1 cellular context compared by ENCODE assay signal in the genomic region with DNA sequence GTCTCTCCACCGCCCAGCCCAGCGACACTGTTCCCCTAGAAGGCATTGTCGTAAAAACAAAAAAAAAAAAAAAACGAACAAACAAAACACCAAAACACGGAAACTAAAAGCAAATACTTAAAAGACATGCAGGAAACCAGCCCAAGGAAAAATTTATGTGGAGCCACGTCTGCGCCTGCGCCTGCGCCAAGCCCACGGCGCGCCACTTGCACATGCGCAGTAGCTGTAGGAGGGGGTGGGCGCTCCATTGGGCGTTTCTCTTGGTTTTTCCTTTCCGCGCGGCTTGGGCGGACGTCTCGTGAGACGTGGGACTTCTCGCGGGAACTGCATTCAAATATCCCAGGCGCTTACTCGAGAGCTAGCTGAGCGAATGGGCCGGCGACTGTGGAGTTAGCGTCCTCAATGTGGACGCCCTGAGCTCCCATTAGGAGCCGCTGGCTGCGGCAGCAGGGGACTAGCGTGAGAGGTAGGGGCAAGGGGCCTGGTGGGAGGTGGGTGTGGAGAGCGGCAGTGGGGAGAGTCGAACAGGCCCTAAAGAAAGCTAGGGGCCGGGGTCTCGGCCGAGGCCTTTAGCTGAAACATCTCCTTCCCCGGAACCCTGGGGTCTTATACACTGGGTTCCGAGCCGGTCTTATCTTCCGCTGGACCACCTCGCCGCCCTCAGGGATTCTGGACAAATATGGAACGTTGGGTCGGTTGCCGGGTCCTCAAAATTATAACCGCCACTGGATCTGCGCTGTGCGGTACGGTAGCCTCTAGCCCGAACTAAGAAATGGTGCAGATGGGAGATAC.
TF ChIP-seq lines count a peak whose summit lies in the region.

A gene with protein sequence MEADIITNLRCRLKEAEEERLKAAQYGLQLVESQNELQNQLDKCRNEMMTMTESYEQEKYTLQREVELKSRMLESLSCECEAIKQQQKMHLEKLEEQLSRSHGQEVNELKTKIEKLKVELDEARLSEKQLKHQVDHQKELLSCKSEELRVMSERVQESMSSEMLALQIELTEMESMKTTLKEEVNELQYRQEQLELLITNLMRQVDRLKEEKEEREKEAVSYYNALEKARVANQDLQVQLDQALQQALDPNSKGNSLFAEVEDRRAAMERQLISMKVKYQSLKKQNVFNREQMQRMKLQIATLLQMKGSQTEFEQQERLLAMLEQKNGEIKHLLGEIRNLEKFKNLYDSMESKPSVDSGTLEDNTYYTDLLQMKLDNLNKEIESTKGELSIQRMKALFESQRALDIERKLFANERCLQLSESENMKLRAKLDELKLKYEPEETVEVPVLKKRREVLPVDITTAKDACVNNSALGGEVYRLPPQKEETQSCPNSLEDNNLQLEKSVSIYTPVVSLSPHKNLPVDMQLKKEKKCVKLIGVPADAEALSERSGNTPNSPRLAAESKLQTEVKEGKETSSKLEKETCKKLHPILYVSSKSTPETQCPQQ (plus strand): TSS at position 350 of the 792 bp plus-strand sequence. CDS start 4,644 bp downstream, outside the sequence.

TF ChIP-seq in GM12878, 131 proteins besides CTCF, POLR2A, EP300 and RAD21 (continued from another document and continues in another):
- TF ChIP-seq, protein P1, sequence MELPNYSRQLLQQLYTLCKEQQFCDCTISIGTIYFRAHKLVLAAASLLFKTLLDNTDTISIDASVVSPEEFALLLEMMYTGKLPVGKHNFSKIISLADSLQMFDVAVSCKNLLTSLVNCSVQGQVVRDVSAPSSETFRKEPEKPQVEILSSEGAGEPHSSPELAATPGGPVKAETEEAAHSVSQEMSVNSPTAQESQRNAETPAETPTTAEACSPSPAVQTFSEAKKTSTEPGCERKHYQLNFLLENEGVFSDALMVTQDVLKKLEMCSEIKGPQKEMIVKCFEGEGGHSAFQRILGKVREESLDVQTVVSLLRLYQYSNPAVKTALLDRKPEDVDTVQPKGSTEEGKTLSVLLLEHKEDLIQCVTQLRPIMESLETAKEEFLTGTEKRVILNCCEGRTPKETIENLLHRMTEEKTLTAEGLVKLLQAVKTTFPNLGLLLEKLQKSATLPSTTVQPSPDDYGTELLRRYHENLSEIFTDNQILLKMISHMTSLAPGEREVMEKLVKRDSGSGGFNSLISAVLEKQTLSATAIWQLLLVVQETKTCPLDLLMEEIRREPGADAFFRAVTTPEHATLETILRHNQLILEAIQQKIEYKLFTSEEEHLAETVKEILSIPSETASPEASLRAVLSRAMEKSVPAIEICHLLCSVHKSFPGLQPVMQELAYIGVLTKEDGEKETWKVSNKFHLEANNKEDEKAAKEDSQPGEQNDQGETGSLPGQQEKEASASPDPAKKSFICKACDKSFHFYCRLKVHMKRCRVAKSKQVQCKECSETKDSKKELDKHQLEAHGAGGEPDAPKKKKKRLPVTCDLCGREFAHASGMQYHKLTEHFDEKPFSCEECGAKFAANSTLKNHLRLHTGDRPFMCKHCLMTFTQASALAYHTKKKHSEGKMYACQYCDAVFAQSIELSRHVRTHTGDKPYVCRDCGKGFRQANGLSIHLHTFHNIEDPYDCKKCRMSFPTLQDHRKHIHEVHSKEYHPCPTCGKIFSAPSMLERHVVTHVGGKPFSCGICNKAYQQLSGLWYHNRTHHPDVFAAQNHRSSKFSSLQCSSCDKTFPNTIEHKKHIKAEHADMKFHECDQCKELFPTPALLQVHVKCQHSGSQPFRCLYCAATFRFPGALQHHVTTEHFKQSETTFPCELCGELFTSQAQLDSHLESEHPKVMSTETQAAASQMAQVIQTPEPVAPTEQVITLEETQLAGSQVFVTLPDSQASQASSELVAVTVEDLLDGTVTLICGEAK (IDR thresholded peaks at IDR 0.05; ENCODE audit: borderline replicate concordance) = peak; percentile 62; the same call in 1 of the 2 replicates
- TF ChIP-seq ZNF384 (IDR thresholded peaks at IDR 0.05; ENCODE audit: borderline replicate concordance, low read depth, low read length) (no peak), SUZ12 (IDR thresholded peaks at IDR 0.05; ENCODE audit: unreplicated experiment) (no peak), GABPA (IDR thresholded peaks at IDR 0.05; ENCODE audit: low read depth) (peak; percentile 52; the same call in 1 of the 2 replicates), KAT2A (conservative IDR thresholded peaks at IDR 0.05; ENCODE audit: control insufficient read depth, low read depth, low read length) (no peak), ZNF217 (IDR thresholded peaks at IDR 0.05) (no peak), JUND (IDR thresholded peaks at IDR 0.05; ENCODE audit: low read depth, low read length) (no peak), BMI1 (IDR thresholded peaks at IDR 0.05; ENCODE audit: borderline replicate concordance) (no peak), EED (IDR thresholded peaks at IDR 0.05; ENCODE audit: low read depth) (0 out of 2 replicates have a peak, but pooled peaks have one; percentile 12), ZZZ3 (IDR thresholded peaks at IDR 0.05; ENCODE audit: control insufficient read depth, insufficient read length, low read depth) (no peak), GATAD2B (conservative IDR thresholded peaks at IDR 0.05; ENCODE audit: low read depth) (peak; percentile 65; the same call in 1 of the 2 replicates), MXI1 (IDR thresholded peaks at IDR 0.05; ENCODE audit: low read depth, low read length) (peak; percentile 79), FOXM1 (IDR thresholded peaks at IDR 0.05; ENCODE audit: low read depth, low read length) (no peak), SMAD5 (IDR thresholded peaks at IDR 0.05; ENCODE audit: low read depth) (peak; percentile 31; the same call in 1 of the 2 replicates), ETV6 (conservative IDR thresholded peaks at IDR 0.05 in 1 of 2, IDR thresholded peaks at IDR 0.05 in 1 of 2; ENCODE audit: borderline replicate concordance in 1 of 2, low read depth in 1 of 2) (no peak), TARDBP (IDR thresholded peaks at IDR 0.05; ENCODE audit: borderline replicate concordance) (no peak), SMARCA5 (IDR thresholded peaks at IDR 0.05) (no peak), TAF1 (IDR thresholded peaks at IDR 0.05; ENCODE audit: borderline replicate concordance, low read depth, low read length) (peak; percentile 83), CREB1 (IDR thresholded peaks at IDR 0.05; ENCODE audit: low read depth) (0 out of 2 replicates have a peak, but pooled peaks have one; percentile 46), JUNB (IDR thresholded peaks at IDR 0.05) (no peak), HDAC6 (IDR thresholded peaks at IDR 0.05; ENCODE audit: unreplicated experiment) (no peak), SMC3 (IDR thresholded peaks at IDR 0.05; ENCODE audit: borderline replicate concordance, low read length) (0 out of 2 replicates have a peak, but pooled peaks have one; percentile 12), CEBPB (IDR thresholded peaks at IDR 0.05; ENCODE audit: borderline replicate concordance in 1 of 2, low read depth in 2 of 2, low read length in 2 of 2) (no peak), NR2C1 (IDR thresholded peaks at IDR 0.05) (no peak)
- TF ChIP-seq, protein P2, sequence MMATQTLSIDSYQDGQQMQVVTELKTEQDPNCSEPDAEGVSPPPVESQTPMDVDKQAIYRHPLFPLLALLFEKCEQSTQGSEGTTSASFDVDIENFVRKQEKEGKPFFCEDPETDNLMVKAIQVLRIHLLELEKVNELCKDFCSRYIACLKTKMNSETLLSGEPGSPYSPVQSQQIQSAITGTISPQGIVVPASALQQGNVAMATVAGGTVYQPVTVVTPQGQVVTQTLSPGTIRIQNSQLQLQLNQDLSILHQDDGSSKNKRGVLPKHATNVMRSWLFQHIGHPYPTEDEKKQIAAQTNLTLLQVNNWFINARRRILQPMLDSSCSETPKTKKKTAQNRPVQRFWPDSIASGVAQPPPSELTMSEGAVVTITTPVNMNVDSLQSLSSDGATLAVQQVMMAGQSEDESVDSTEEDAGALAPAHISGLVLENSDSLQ (IDR thresholded peaks at IDR 0.05) = peak; percentile 49; the same call in 1 of the 2 replicates
- TF ChIP-seq, protein P3, sequence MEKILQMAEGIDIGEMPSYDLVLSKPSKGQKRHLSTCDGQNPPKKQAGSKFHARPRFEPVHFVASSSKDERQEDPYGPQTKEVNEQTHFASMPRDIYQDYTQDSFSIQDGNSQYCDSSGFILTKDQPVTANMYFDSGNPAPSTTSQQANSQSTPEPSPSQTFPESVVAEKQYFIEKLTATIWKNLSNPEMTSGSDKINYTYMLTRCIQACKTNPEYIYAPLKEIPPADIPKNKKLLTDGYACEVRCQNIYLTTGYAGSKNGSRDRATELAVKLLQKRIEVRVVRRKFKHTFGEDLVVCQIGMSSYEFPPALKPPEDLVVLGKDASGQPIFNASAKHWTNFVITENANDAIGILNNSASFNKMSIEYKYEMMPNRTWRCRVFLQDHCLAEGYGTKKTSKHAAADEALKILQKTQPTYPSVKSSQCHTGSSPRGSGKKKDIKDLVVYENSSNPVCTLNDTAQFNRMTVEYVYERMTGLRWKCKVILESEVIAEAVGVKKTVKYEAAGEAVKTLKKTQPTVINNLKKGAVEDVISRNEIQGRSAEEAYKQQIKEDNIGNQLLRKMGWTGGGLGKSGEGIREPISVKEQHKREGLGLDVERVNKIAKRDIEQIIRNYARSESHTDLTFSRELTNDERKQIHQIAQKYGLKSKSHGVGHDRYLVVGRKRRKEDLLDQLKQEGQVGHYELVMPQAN (conservative IDR thresholded peaks at IDR 0.05) = peak; percentile 97
- TF ChIP-seq, protein P4, sequence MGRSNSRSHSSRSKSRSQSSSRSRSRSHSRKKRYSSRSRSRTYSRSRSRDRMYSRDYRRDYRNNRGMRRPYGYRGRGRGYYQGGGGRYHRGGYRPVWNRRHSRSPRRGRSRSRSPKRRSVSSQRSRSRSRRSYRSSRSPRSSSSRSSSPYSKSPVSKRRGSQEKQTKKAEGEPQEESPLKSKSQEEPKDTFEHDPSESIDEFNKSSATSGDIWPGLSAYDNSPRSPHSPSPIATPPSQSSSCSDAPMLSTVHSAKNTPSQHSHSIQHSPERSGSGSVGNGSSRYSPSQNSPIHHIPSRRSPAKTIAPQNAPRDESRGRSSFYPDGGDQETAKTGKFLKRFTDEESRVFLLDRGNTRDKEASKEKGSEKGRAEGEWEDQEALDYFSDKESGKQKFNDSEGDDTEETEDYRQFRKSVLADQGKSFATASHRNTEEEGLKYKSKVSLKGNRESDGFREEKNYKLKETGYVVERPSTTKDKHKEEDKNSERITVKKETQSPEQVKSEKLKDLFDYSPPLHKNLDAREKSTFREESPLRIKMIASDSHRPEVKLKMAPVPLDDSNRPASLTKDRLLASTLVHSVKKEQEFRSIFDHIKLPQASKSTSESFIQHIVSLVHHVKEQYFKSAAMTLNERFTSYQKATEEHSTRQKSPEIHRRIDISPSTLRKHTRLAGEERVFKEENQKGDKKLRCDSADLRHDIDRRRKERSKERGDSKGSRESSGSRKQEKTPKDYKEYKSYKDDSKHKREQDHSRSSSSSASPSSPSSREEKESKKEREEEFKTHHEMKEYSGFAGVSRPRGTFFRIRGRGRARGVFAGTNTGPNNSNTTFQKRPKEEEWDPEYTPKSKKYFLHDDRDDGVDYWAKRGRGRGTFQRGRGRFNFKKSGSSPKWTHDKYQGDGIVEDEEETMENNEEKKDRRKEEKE (IDR thresholded peaks at IDR 0.05) = no peak
- TF ChIP-seq, protein P5, sequence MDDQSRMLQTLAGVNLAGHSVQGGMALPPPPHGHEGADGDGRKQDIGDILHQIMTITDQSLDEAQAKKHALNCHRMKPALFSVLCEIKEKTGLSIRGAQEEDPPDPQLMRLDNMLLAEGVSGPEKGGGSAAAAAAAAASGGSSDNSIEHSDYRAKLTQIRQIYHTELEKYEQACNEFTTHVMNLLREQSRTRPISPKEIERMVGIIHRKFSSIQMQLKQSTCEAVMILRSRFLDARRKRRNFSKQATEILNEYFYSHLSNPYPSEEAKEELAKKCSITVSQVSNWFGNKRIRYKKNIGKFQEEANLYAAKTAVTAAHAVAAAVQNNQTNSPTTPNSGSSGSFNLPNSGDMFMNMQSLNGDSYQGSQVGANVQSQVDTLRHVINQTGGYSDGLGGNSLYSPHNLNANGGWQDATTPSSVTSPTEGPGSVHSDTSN (IDR thresholded peaks at IDR 0.05; ENCODE audit: insufficient replicate concordance, low read depth, low read length) = no peak
- TF ChIP-seq, protein P6, sequence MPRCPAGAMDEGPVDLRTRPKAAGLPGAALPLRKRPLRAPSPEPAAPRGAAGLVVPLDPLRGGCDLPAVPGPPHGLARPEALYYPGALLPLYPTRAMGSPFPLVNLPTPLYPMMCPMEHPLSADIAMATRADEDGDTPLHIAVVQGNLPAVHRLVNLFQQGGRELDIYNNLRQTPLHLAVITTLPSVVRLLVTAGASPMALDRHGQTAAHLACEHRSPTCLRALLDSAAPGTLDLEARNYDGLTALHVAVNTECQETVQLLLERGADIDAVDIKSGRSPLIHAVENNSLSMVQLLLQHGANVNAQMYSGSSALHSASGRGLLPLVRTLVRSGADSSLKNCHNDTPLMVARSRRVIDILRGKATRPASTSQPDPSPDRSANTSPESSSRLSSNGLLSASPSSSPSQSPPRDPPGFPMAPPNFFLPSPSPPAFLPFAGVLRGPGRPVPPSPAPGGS (IDR thresholded peaks at IDR 0.05; ENCODE audit: borderline replicate concordance, insufficient read depth, low read depth, low read length, poor library complexity, severe bottlenecking) = no peak
- TF ChIP-seq, protein P7, sequence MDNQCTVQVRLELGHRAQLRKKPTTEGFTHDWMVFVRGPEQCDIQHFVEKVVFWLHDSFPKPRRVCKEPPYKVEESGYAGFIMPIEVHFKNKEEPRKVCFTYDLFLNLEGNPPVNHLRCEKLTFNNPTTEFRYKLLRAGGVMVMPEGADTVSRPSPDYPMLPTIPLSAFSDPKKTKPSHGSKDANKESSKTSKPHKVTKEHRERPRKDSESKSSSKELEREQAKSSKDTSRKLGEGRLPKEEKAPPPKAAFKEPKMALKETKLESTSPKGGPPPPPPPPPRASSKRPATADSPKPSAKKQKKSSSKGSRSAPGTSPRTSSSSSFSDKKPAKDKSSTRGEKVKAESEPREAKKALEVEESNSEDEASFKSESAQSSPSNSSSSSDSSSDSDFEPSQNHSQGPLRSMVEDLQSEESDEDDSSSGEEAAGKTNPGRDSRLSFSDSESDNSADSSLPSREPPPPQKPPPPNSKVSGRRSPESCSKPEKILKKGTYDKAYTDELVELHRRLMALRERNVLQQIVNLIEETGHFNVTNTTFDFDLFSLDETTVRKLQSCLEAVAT (IDR thresholded peaks at IDR 0.05) = no peak
